In genomic region chr18:62384068-62384467, GRCh38 we compare ENCODE assay signal across 1 cellular context.
TF ChIP-seq lines count a peak whose summit lies in the region.

No MANE protein-coding gene starts in this region.

TF ChIP-seq in HEK293, 187 proteins besides CTCF, POLR2A, EP300 and RAD21 (continued from another document):
- TF ChIP-seq, protein P1, sequence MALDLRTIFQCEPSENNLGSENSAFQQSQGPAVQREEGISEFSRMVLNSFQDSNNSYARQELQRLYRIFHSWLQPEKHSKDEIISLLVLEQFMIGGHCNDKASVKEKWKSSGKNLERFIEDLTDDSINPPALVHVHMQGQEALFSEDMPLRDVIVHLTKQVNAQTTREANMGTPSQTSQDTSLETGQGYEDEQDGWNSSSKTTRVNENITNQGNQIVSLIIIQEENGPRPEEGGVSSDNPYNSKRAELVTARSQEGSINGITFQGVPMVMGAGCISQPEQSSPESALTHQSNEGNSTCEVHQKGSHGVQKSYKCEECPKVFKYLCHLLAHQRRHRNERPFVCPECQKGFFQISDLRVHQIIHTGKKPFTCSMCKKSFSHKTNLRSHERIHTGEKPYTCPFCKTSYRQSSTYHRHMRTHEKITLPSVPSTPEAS (tag by site-specific recombination; IDR thresholded peaks at IDR 0.05), result peak; percentile 69
- TF ChIP-seq, protein P2, sequence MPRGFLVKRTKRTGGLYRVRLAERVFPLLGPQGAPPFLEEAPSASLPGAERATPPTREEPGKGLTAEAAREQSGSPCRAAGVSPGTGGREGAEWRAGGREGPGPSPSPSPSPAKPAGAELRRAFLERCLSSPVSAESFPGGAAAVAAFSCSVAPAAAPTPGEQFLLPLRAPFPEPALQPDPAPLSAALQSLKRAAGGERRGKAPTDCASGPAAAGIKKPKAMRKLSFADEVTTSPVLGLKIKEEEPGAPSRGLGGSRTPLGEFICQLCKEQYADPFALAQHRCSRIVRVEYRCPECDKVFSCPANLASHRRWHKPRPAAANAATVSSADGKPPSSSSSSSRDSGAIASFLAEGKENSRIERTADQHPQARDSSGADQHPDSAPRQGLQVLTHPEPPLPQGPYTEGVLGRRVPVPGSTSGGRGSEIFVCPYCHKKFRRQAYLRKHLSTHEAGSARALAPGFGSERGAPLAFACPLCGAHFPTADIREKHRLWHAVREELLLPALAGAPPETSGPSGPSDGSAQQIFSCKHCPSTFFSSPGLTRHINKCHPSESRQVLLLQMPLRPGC (tag by site-specific recombination; IDR thresholded peaks at IDR 0.05), result no peak
- TF ChIP-seq, protein P3, sequence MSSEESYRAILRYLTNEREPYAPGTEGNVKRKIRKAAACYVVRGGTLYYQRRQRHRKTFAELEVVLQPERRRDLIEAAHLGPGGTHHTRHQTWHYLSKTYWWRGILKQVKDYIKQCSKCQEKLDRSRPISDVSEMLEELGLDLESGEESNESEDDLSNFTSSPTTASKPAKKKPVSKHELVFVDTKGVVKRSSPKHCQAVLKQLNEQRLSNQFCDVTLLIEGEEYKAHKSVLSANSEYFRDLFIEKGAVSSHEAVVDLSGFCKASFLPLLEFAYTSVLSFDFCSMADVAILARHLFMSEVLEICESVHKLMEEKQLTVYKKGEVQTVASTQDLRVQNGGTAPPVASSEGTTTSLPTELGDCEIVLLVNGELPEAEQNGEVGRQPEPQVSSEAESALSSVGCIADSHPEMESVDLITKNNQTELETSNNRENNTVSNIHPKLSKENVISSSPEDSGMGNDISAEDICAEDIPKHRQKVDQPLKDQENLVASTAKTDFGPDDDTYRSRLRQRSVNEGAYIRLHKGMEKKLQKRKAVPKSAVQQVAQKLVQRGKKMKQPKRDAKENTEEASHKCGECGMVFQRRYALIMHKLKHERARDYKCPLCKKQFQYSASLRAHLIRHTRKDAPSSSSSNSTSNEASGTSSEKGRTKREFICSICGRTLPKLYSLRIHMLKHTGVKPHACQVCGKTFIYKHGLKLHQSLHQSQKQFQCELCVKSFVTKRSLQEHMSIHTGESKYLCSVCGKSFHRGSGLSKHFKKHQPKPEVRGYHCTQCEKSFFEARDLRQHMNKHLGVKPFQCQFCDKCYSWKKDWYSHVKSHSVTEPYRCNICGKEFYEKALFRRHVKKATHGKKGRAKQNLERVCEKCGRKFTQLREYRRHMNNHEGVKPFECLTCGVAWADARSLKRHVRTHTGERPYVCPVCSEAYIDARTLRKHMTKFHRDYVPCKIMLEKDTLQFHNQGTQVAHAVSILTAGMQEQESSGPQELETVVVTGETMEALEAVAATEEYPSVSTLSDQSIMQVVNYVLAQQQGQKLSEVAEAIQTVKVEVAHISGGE (tag by site-specific recombination; conservative IDR thresholded peaks at IDR 0.05; ENCODE audit: low read depth), result no peak
- no peak for TF ChIP-seq SP7 (tag by site-specific recombination; IDR thresholded peaks at IDR 0.05)
